ENCODE assay signal across 9 cellular contexts in the genomic region with DNA sequence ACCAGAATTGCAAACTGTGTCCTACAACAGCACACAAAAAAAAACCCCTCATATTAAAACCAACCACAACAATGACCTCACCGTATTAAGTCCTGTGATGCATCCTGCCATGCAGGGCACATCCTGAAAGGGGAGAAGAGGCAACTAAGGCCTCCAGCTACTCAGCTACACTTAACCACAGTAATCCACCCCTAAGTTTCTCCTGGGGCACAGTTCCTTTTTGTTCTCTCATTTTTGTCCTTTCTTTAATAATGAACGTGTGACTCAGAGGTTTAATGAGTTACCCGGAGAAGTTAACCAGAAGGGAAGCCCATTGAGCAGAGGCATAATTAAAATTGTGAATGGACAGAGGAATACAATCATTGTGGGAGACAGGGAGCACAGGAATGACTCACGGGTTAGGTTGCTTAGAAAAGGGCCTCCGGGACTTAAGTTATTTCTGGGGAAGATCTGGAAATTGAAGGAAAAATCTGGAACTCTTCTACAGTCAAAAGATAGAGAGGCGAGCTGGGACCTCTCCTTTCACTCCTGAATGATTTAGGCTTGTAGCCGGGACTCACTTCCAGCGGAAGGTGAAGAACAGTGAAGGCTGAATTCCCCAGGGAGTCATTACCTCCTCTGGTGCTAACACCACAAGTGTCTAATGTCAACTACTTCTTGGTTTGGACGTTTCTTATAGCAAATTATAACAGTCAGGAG. TPM values are rescaled to one million over a fixed set of nuclear protein-coding genes. Genes with fewer than 3 reads are reported as not detected.
DNase-seq lines count a peak whose midpoint lies in the region; ATAC-seq and TF ChIP-seq lines count a peak whose summit lies in the region.
"Had no signal": no experiment of that assay in that cellular context is flagged by ENCODE, and none has a peak within 500 bp of the region (broad histone marks: within the 10 kb centered on the region; RNA-seq: fewer than 3 reads in every experiment).

No MANE protein-coding gene starts in this region.

- H3K27me3 Mint-ChIP-seq in brain: peaks cover 3% of the 10 kb centered on the region

- no peak for TF ChIP-seq CTCF in brain (conservative IDR thresholded peaks at IDR 0.05)

- peak overlapping the region in 1 of 5 experiments; percentile 12 for H3K4me3 Mint-ChIP-seq in brain
- H3K4me3 Mint-ChIP-seq: IgD-negative memory B cell had no signal

- no peaks in the 10 kb centered on the region for H3K9me3 Mint-ChIP-seq in brain

- H3K36me3 Mint-ChIP-seq in brain: no peaks in the 10 kb centered on the region
- H3K36me3 Mint-ChIP-seq: IgD-negative memory B cell had no signal

- DNase-seq in DMS153 (lab: John Stamatoyannopoulos, UW) (peak; percentile 68), LoVo (ENCODE audit: low spot score) (peak; percentile 46), pulmonary artery endothelial cell (ENCODE audit: low read depth, low spot score) (peak; percentile 46), Ammon's horn (ENCODE audit: low spot score) (no peak), iPS-NIHi11 (ENCODE audit: low spot score) (no peak)
- no peak for DNase-seq in effector CD4-positive, alpha-beta T cell

- peak; percentile 75 for ATAC-seq in GM21447 (IDR thresholded peaks at IDR 0.05; ENCODE audit: unreplicated experiment)

- peak overlapping the region in 4 of 5 experiments; percentile 48 to 67 (median 66) for H3K27ac Mint-ChIP-seq in brain
- H3K27ac Mint-ChIP-seq: IgD-negative memory B cell had no signal

- H3K4me1 Mint-ChIP-seq in brain: peaks cover 19% of the 10 kb centered on the region

RNA-seq across cellular contexts. Expression of gene HIVEP3, which starts 36.9 kb away (rescaled TPM):
- 5.4 TPM for polyA plus RNA-seq in brain (ENCODE audit: insufficient read depth, low read depth, low replicate concordance)
- total RNA-seq in pulmonary artery endothelial cell: 1.1 TPM in 2 replicates

Comparison
In these comparisons a context has a peak if more than half of its experiments do, and no peak if none do; other contexts are left out.
1. DNase-seq: peak in DMS153 (single experiment), LoVo (single experiment) and pulmonary artery endothelial cell (single experiment); none in effector CD4-positive, alpha-beta T cell (single experiment), Ammon's horn (single experiment) and iPS-NIHi11 (single experiment).